ENCODE assay signal across 13 cellular contexts in the genomic region with DNA sequence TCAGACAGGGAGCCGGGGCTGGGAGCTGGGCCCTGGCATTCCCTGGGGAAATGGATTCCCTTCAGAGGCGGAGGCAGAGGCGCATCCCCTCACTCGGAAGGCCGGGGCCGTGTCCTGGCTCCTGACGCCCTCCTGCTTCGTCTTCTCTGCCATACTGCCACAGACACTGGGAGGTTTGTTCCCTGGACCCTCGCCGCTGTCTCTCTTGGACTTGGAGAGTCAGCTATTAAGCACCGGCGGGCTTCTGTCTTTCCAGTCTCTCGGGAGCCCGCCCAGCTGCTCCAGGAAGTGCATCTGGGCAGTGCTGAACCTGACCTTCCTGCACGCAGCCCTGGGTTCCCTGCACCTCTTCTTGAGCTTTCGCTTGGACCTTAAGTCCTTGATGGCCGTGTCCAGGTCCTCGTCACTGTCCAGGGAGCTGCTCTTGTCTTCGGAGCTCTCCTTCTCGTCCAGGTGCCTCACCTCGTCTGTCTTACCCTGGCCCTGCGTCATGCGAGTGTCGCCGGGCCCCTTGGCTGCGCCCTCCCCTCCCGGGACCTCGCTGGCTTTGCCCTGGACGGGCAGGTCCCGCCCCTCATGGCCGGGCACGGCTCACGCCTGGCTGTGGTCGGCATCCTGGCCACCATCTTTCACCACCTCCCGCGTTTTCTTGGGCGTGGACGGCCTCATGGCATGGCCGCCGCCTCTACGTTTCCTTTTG. TPM values are rescaled to one million over a fixed set of nuclear protein-coding genes. Genes with fewer than 3 reads are reported as not detected.
DNase-seq lines count a peak whose midpoint lies in the region; ATAC-seq and TF ChIP-seq lines count a peak whose summit lies in the region.
"Had no signal": no experiment of that assay in that cellular context is flagged by ENCODE, and none has a peak within 500 bp of the region (broad histone marks: within the 10 kb centered on the region; RNA-seq: fewer than 3 reads in every experiment).

No MANE protein-coding gene starts in this region.

- H3K4me3 ChIP-seq in mucosa of rectum (ENCODE audit: low read length in 2 of 2) (peak overlapping the region; percentile 46 to 48), tibial artery (peak overlapping the region; percentile 47), uterus (peak overlapping the region in 1 of 2 donors; percentile 4)
- H3K4me3 ChIP-seq: A549, SK-N-MC, smooth muscle cell had no signal

- TF ChIP-seq CTCF in tibial artery (IDR thresholded peaks at IDR 0.05) = no peak
- TF ChIP-seq CTCF in uterus (IDR thresholded peaks at IDR 0.05) = no peak

- POLR2A ChIA-PET in activated CD4-positive, alpha-beta memory T cell treated with anti-CD3 and anti-CD28 coated beads, Interleukin-2, amount 10 ng/mL, durations not matched to agents 7 days and 5 days (lab: Charles Lee) = interaction anchor here (1.0 to 3.5 kb wide), 3 partner anchors 8 to 15 kb away, joined by 3 to 20 read pairs (median 4); a partner anchor contains a TSS
- POLR2A ChIA-PET in activated CD4-positive, alpha-beta memory T cell treated with anti-CD3 and anti-CD28 coated beads for 36 hours (lab: Charles Lee) = no interaction called here

- H3K9me3 Mint-ChIP-seq in activated CD4-positive, alpha-beta memory T cell treated with anti-CD3 and anti-CD28 coated beads, Interleukin-2, amount 10 ng/mL, durations not matched to agents 7 days and 5 days = peaks cover 17% of the 10 kb centered on the region
- peaks cover 10% of the 10 kb centered on the region for H3K9me3 Mint-ChIP-seq in activated CD4-positive, alpha-beta memory T cell treated with anti-CD3 and anti-CD28 coated beads for 36 hours
- H3K9me3 Mint-ChIP-seq in effector memory CD8-positive, alpha-beta T cell = no peaks in the 10 kb centered on the region

- H3K27ac Mint-ChIP-seq in activated CD4-positive, alpha-beta memory T cell treated with anti-CD3 and anti-CD28 coated beads, Interleukin-2, amount 10 ng/mL, durations not matched to agents 7 days and 5 days = no peak overlapping the region
- no peak overlapping the region for H3K27ac Mint-ChIP-seq in activated CD4-positive, alpha-beta memory T cell treated with anti-CD3 and anti-CD28 coated beads for 36 hours
- H3K27ac Mint-ChIP-seq in effector memory CD8-positive, alpha-beta T cell = peak overlapping the region; percentile 56 to 90

- CTCF ChIA-PET in activated CD4-positive, alpha-beta memory T cell treated with anti-CD3 and anti-CD28 coated beads, Interleukin-2, amount 10 ng/mL, durations not matched to agents 7 days and 5 days (lab: Charles Lee) = interaction anchor here (1.2 kb wide), 1 partner anchor 16 kb away, joined by 3 read pairs; no protein-coding TSS in a partner anchor
- CTCF ChIA-PET in activated CD4-positive, alpha-beta memory T cell treated with anti-CD3 and anti-CD28 coated beads for 36 hours (lab: Charles Lee) = interaction anchor here (1.9 kb wide), 1 partner anchor 262 kb away, joined by 8 read pairs; no protein-coding TSS in a partner anchor

- H3K9ac ChIP-seq in mucosa of rectum (ENCODE audit: low read depth in 1 of 2, low read length in 2 of 2) = no peak overlapping the region

- H3K27ac ChIP-seq in mucosa of rectum (ENCODE audit: low read depth in 2 of 2, low read length in 2 of 2) (no peak overlapping the region), tibial artery (peak overlapping the region in 1 of 2 donors; percentile 33), uterus (no peak overlapping the region)
- H3K27ac ChIP-seq: A549, SK-N-MC had no signal

- peak overlapping the region; percentile 65 for H3K4me3 Mint-ChIP-seq in activated CD4-positive, alpha-beta memory T cell treated with anti-CD3 and anti-CD28 coated beads, Interleukin-2, amount 10 ng/mL, durations not matched to agents 7 days and 5 days
- H3K4me3 Mint-ChIP-seq in activated CD4-positive, alpha-beta memory T cell treated with anti-CD3 and anti-CD28 coated beads for 36 hours = no peak overlapping the region
- H3K4me3 Mint-ChIP-seq in effector memory CD8-positive, alpha-beta T cell = peak overlapping the region in 1 of 2 donors; percentile 86

- peaks cover 34% of the 10 kb centered on the region for H3K4me1 Mint-ChIP-seq in activated CD4-positive, alpha-beta memory T cell treated with anti-CD3 and anti-CD28 coated beads, Interleukin-2, amount 10 ng/mL, durations not matched to agents 7 days and 5 days
- peaks cover 27% of the 10 kb centered on the region for H3K4me1 Mint-ChIP-seq in activated CD4-positive, alpha-beta memory T cell treated with anti-CD3 and anti-CD28 coated beads for 36 hours (ENCODE audit: low read depth)
- H3K4me1 Mint-ChIP-seq in effector memory CD8-positive, alpha-beta T cell (ENCODE audit: low read depth in 2 of 2) = peaks cover 23 to 24% of the 10 kb centered on the region in 2 donors

- peaks cover 0 to 7% of the 10 kb centered on the region in 2 donors for H3K36me3 ChIP-seq in mucosa of rectum (ENCODE audit: control insufficient read depth in 2 of 2, insufficient read depth in 2 of 2, low read length in 2 of 2)
- H3K36me3 ChIP-seq in tibial artery = peaks cover 3 to 29% (median 20%) of the 10 kb centered on the region in 3 donors
- no peaks in the 10 kb centered on the region for H3K36me3 ChIP-seq in uterus

- H3K27me3 Mint-ChIP-seq in activated CD4-positive, alpha-beta memory T cell treated with anti-CD3 and anti-CD28 coated beads, Interleukin-2, amount 10 ng/mL, durations not matched to agents 7 days and 5 days = peaks cover 3% of the 10 kb centered on the region
- H3K27me3 Mint-ChIP-seq in activated CD4-positive, alpha-beta memory T cell treated with anti-CD3 and anti-CD28 coated beads for 36 hours = no peaks in the 10 kb centered on the region
- no peaks in the 10 kb centered on the region for H3K27me3 Mint-ChIP-seq in effector memory CD8-positive, alpha-beta T cell

- intact Hi-C loops in activated CD4-positive, alpha-beta memory T cell treated with anti-CD3 and anti-CD28 coated beads for 36 hours (cut with micrococcal nuclease) = no loop called here
- intact Hi-C loops in tibial artery (cut with DNase I; ENCODE audit: low total_unique reads) (no loop called here), uterus (cut with DNase I; ENCODE audit: low total_unique reads) (no loop called here)

- H3K27me3 ChIP-seq in mucosa of rectum (ENCODE audit: control insufficient read depth in 2 of 2, insufficient read depth in 2 of 2, low read length in 2 of 2) (no peaks in the 10 kb centered on the region), tibial artery (no peaks in the 10 kb centered on the region), uterus (no peaks in the 10 kb centered on the region)

- peaks cover 88% of the 10 kb centered on the region for H3K36me3 Mint-ChIP-seq in activated CD4-positive, alpha-beta memory T cell treated with anti-CD3 and anti-CD28 coated beads, Interleukin-2, amount 10 ng/mL, durations not matched to agents 7 days and 5 days (ENCODE audit: low read depth)
- peaks cover 25% of the 10 kb centered on the region for H3K36me3 Mint-ChIP-seq in activated CD4-positive, alpha-beta memory T cell treated with anti-CD3 and anti-CD28 coated beads for 36 hours
- peaks cover 40% of the 10 kb centered on the region for H3K36me3 Mint-ChIP-seq in effector memory CD8-positive, alpha-beta T cell (ENCODE audit: insufficient read depth)

- ATAC-seq in effector memory CD8-positive, alpha-beta T cell (replicated peaks) = no peak
- no peak for ATAC-seq in GM21447 (IDR thresholded peaks at IDR 0.05; ENCODE audit: unreplicated experiment)
- ATAC-seq: A549 had no signal

- TF ChIP-seq POLR2A in uterus (IDR thresholded peaks at IDR 0.05) = no peak

- H3K4me1 ChIP-seq in mucosa of rectum (ENCODE audit: control insufficient read depth in 2 of 2, insufficient read depth in 2 of 2, low read length in 2 of 2) = no peaks in the 10 kb centered on the region
- peaks cover 0 to 3% (median 0%) of the 10 kb centered on the region in 4 donors for H3K4me1 ChIP-seq in tibial artery
- no peaks in the 10 kb centered on the region for H3K4me1 ChIP-seq in uterus
- H3K4me1 ChIP-seq: A549 had no signal

- H3K9me3 ChIP-seq in mucosa of rectum (ENCODE audit: control insufficient read depth in 2 of 2, low read length in 2 of 2) (no peaks in the 10 kb centered on the region), tibial artery (peaks cover 0 to 10% (median 6%) of the 10 kb centered on the region in 3 donors), uterus (peaks cover 0 to 7% of the 10 kb centered on the region in 2 donors)

- no peak for DNase-seq in activated CD4-positive, alpha-beta memory T cell treated with anti-CD3 and anti-CD28 coated beads, Interleukin-2, amount 10 ng/mL, durations not matched to agents 7 days and 5 days
- DNase-seq in activated CD4-positive, alpha-beta memory T cell treated with anti-CD3 and anti-CD28 coated beads for 36 hours = no peak
- DNase-seq in effector memory CD8-positive, alpha-beta T cell = no peak
- DNase-seq in tibial artery (no peak), GM19238 (ENCODE audit: insufficient read length, low spot score) (no peak), uterus (no peak)
- DNase-seq: caudate nucleus, EL had no signal

RNA-seq across cellular contexts. Expression of a gene that starts 14.6 kb away (rescaled TPM):
- total RNA-seq in activated CD4-positive, alpha-beta memory T cell treated with anti-CD3 and anti-CD28 coated beads, Interleukin-2, amount 10 ng/mL, durations not matched to agents 7 days and 5 days = 10 to 100 TPM; 40.2 to 41.3 TPM
- total RNA-seq in activated CD4-positive, alpha-beta memory T cell treated with anti-CD3 and anti-CD28 coated beads for 36 hours = 10 to 100 TPM; 26.5 to 28.8 TPM
- 10 to 100 TPM; 27.4 to 58.1 (median 33.9) TPM for total RNA-seq in uterus

Comparison
In these comparisons a context has a peak if more than half of its experiments do, and no peak if none do; other contexts are left out.
1. H3K27ac Mint-ChIP-seq: peak in effector memory CD8-positive, alpha-beta T cell (2 of 2); none in activated CD4-positive, alpha-beta memory T cell treated with anti-CD3 and anti-CD28 coated beads, Interleukin-2, amount 10 ng/mL, durations not matched to agents 7 days and 5 days (single experiment) and activated CD4-positive, alpha-beta memory T cell treated with anti-CD3 and anti-CD28 coated beads for 36 hours (single experiment).